ENCODE assay signal across 13 cellular contexts in the genomic region with DNA sequence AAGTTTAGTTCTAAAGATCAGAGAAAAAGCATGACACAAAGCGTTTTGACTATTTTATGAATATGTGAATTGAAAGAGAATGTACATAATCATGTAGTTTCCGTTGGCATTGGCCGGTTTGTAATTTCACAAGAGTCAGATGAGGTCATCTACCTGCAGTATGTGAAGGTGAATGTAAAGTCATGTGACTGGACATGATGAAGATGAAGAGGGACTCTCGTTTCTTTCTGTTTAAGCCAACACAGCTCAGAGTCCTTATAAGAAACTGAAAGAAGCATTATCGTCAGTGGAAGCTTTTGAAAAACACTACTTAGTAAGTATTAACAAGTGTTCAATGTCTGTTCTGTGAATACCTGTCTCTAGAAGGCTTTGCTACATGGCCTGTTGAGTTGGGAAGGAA. TPM values are rescaled to one million over a fixed set of nuclear protein-coding genes. Genes with fewer than 3 reads are reported as not detected.
"Had no signal": no experiment of that assay in that cellular context is flagged by ENCODE, and none has a peak within 500 bp of the region (broad histone marks: within the 10 kb centered on the region; RNA-seq: fewer than 3 reads in every experiment).

No MANE protein-coding gene starts in this region.

- H3K27me3 Mint-ChIP-seq: naive B cell; stimulated activated memory B cell treated with anti-CD40 and anti-IgM and Interleukin-4, amounts not matched to agents 10 μg/mL and 1 μg/mL and 100 μg/mL, for 72 hours had no signal

- H3K4me3 ChIP-seq: ascending aorta, esophagus squamous epithelium, right atrium auricular region, testis had no signal

- H3K4me1 ChIP-seq: ascending aorta, esophagus squamous epithelium, right atrium auricular region, testis had no signal

- H3K27ac ChIP-seq: ascending aorta, esophagus squamous epithelium, right atrium auricular region, testis had no signal

- H3K9me3 ChIP-seq: ascending aorta, esophagus squamous epithelium, right atrium auricular region, testis had no signal

- H3K27ac Mint-ChIP-seq: stimulated activated memory B cell treated with anti-CD40 and anti-IgM and Interleukin-4, amounts not matched to agents 10 μg/mL and 1 μg/mL and 100 μg/mL, for 72 hours had no signal

- H3K4me1 Mint-ChIP-seq: stimulated activated memory B cell treated with anti-CD40 and anti-IgM and Interleukin-4, amounts not matched to agents 10 μg/mL and 1 μg/mL and 100 μg/mL, for 72 hours had no signal

- H3K9me3 Mint-ChIP-seq: naive B cell; stimulated activated memory B cell treated with anti-CD40 and anti-IgM and Interleukin-4, amounts not matched to agents 10 μg/mL and 1 μg/mL and 100 μg/mL, for 72 hours had no signal

- H3K27me3 ChIP-seq: ascending aorta, esophagus squamous epithelium, right atrium auricular region, testis had no signal

- H3K4me3 Mint-ChIP-seq: naive B cell; stimulated activated memory B cell treated with anti-CD40 and anti-IgM and Interleukin-4, amounts not matched to agents 10 μg/mL and 1 μg/mL and 100 μg/mL, for 72 hours had no signal

- ATAC-seq: stimulated activated memory B cell treated with anti-CD40 and anti-IgM and Interleukin-4, amounts not matched to agents 10 μg/mL and 1 μg/mL and 100 μg/mL, for 72 hours had no signal

- DNase-seq: activated CD4-positive, CD25-positive, alpha-beta regulatory T cell; activated CD8-positive, alpha-beta memory T cell treated with anti-CD3 and anti-CD28 coated beads for 24 hours; activated naive CD4-positive, alpha-beta T cell; activated T-cell treated with anti-CD3 and anti-CD28 coated beads, Interleukin-2, amount 50 U/mL, for 1 hour; esophagus squamous epithelium; foreskin fibroblast; naive B cell; nucleus accumbens; small intestine; testis had no signal

RNA-seq across cellular contexts. Expression of a gene that starts 57.2 kb away (rescaled TPM):
- total RNA-seq: ascending aorta had no signal
